12 cellular contexts compared by ENCODE assay signal in the genomic region with DNA sequence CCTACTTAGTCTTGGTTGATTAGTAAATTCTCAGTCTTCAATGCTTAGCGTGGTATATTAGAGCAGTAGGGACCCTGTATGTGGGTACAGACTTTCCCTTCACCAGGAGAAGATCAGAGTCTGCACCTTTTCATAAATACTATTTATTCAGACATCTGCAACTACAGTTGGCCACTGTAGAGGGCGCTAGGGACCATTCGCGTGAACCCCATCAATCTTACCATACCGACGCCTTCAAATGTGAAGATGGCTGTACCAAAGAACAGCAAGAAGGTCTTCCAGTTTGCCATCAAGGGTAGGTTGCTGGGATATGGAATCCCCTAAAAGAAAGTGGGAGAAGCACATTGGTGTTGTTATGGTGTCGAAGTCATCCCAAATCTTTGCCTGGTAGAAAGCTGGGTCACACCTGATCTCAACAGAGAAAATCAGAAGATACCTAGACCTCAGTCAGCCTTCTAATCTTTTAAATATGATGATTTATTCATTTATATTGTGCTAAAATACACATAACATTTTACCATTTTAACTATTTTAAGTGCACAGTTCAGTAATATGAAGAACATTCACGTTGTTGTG. TPM values are rescaled to one million over a fixed set of nuclear protein-coding genes. Genes with fewer than 3 reads are reported as not detected.
DNase-seq lines count a peak whose midpoint lies in the region; ATAC-seq and TF ChIP-seq lines count a peak whose summit lies in the region.
"Had no signal": no experiment of that assay in that cellular context is flagged by ENCODE, and none has a peak within 500 bp of the region (broad histone marks: within the 10 kb centered on the region; RNA-seq: fewer than 3 reads in every experiment).

No MANE protein-coding gene starts in this region.

- H3K9me3 Mint-ChIP-seq in WTC11 (peaks cover 4% of the 10 kb centered on the region; the same call in 1 of the 2 replicates), mesothelial cell of epicardium (peaks cover 6% of the 10 kb centered on the region)
- H3K9me3 Mint-ChIP-seq: stimulated activated naive B cell treated with anti-CD40 and anti-IgM and Interleukin-4, amounts not matched to agents 10 μg/mL and 1 μg/mL and 100 μg/mL, for 72 hours had no signal

- DNase-seq in NCI-H748 (lab: John Stamatoyannopoulos, UW; ENCODE audit: unreplicated experiment): peak; percentile 10
- no peak for DNase-seq in NCI-H748 treated with DMSO at 0.1 percent for 48 hours (lab: John Stamatoyannopoulos, UW)
- DNase-seq in WTC11 (ENCODE audit: low spot score): peak; percentile 36
- no peak for DNase-seq in mesothelial cell of epicardium (ENCODE audit: low spot score in 2 of 2, unreplicated experiment in 2 of 2)
- DNase-seq in colonic mucosa: no peak
- no peak for DNase-seq in left lobe of liver (ENCODE audit: low spot score)
- DNase-seq: NCI-H1105; stimulated activated naive B cell treated with anti-CD40 and anti-IgM and Interleukin-4, amounts not matched to agents 10 μg/mL and 1 μg/mL and 100 μg/mL, for 72 hours had no signal

- intact Hi-C loops in colonic mucosa (cut with DNase I): no loop called here

- H3K4me3 ChIP-seq in colonic mucosa: no peak overlapping the region
- H3K4me3 ChIP-seq: SK-N-MC, skin epidermis had no signal

- peak; percentile 59 for ATAC-seq in HG02610 (IDR thresholded peaks at IDR 0.05; ENCODE audit: unreplicated experiment)
- peak; percentile 62 for ATAC-seq in WTC11
- ATAC-seq in GM21423 (IDR thresholded peaks at IDR 0.05; ENCODE audit: unreplicated experiment): no peak
- ATAC-seq in left lobe of liver: no peak
- ATAC-seq: stimulated activated naive B cell treated with anti-CD40 and anti-IgM and Interleukin-4, amounts not matched to agents 10 μg/mL and 1 μg/mL and 100 μg/mL, for 72 hours had no signal

- H3K27me3 Mint-ChIP-seq in WTC11 (ENCODE audit: low read depth) (peaks cover 8% of the 10 kb centered on the region), mesothelial cell of epicardium (ENCODE audit: low read depth) (no peaks in the 10 kb centered on the region)
- H3K27me3 Mint-ChIP-seq: stimulated activated naive B cell treated with anti-CD40 and anti-IgM and Interleukin-4, amounts not matched to agents 10 μg/mL and 1 μg/mL and 100 μg/mL, for 72 hours had no signal

- TF ChIP-seq CTCF in WTC11 (IDR thresholded peaks at IDR 0.05) (peak; percentile 62), mesothelial cell of epicardium (IDR thresholded peaks at IDR 0.05; ENCODE audit: unreplicated experiment) (no peak), colonic mucosa (IDR thresholded peaks at IDR 0.05) (no peak)

- no peak overlapping the region for H3K27ac ChIP-seq in colonic mucosa
- H3K27ac ChIP-seq: SK-N-MC, skin epidermis had no signal

- H3K4me1 Mint-ChIP-seq in WTC11 (peaks cover 8% of the 10 kb centered on the region), mesothelial cell of epicardium (peaks cover 36% of the 10 kb centered on the region)

- H3K27ac Mint-ChIP-seq in WTC11 (no peak overlapping the region), mesothelial cell of epicardium (peak overlapping the region; percentile 94)
- H3K27ac Mint-ChIP-seq: stimulated activated naive B cell treated with anti-CD40 and anti-IgM and Interleukin-4, amounts not matched to agents 10 μg/mL and 1 μg/mL and 100 μg/mL, for 72 hours had no signal

- H3K4me3 Mint-ChIP-seq in WTC11 (no peak overlapping the region), mesothelial cell of epicardium (no peak overlapping the region)
- H3K4me3 Mint-ChIP-seq: stimulated activated naive B cell treated with anti-CD40 and anti-IgM and Interleukin-4, amounts not matched to agents 10 μg/mL and 1 μg/mL and 100 μg/mL, for 72 hours had no signal

- H3K4me1 ChIP-seq in colonic mucosa: no peaks in the 10 kb centered on the region

- POLR2A ChIA-PET in WTC11 (lab: Charles Lee): no interaction called here

- H3K36me3 Mint-ChIP-seq in WTC11 (no peaks in the 10 kb centered on the region), mesothelial cell of epicardium (no peaks in the 10 kb centered on the region)

- no peaks in the 10 kb centered on the region for H3K36me3 ChIP-seq in colonic mucosa

- CTCF ChIA-PET in WTC11 (lab: Charles Lee): interaction anchor here (2.3 kb wide), 1 partner anchor 14 kb away, joined by 9 read pairs; no protein-coding TSS in a partner anchor

- H3K27me3 ChIP-seq in colonic mucosa: no peaks in the 10 kb centered on the region

- H3K9me3 ChIP-seq in colonic mucosa: no peaks in the 10 kb centered on the region

- H3K9ac ChIP-seq in colonic mucosa (ENCODE audit: low read depth in 2 of 2, low read length in 2 of 2): no peak overlapping the region

TF ChIP-seq in WTC11, 78 proteins besides CTCF, POLR2A, EP300 and RAD21:
- TF ChIP-seq, protein P1, sequence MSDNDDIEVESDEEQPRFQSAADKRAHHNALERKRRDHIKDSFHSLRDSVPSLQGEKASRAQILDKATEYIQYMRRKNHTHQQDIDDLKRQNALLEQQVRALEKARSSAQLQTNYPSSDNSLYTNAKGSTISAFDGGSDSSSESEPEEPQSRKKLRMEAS (CRISPR knock-in tag; IDR thresholded peaks at IDR 0.05): peak; percentile 39; the same call in 1 of the 2 replicates
- TF ChIP-seq, protein P2, sequence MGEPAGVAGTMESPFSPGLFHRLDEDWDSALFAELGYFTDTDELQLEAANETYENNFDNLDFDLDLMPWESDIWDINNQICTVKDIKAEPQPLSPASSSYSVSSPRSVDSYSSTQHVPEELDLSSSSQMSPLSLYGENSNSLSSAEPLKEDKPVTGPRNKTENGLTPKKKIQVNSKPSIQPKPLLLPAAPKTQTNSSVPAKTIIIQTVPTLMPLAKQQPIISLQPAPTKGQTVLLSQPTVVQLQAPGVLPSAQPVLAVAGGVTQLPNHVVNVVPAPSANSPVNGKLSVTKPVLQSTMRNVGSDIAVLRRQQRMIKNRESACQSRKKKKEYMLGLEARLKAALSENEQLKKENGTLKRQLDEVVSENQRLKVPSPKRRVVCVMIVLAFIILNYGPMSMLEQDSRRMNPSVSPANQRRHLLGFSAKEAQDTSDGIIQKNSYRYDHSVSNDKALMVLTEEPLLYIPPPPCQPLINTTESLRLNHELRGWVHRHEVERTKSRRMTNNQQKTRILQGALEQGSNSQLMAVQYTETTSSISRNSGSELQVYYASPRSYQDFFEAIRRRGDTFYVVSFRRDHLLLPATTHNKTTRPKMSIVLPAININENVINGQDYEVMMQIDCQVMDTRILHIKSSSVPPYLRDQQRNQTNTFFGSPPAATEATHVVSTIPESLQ (CRISPR knock-in tag; IDR thresholded peaks at IDR 0.05): no peak
- TF ChIP-seq, protein P3, sequence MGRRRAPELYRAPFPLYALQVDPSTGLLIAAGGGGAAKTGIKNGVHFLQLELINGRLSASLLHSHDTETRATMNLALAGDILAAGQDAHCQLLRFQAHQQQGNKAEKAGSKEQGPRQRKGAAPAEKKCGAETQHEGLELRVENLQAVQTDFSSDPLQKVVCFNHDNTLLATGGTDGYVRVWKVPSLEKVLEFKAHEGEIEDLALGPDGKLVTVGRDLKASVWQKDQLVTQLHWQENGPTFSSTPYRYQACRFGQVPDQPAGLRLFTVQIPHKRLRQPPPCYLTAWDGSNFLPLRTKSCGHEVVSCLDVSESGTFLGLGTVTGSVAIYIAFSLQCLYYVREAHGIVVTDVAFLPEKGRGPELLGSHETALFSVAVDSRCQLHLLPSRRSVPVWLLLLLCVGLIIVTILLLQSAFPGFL (CRISPR knock-in tag; IDR thresholded peaks at IDR 0.05; ENCODE audit: borderline replicate concordance): no peak
- TF ChIP-seq, protein P4, sequence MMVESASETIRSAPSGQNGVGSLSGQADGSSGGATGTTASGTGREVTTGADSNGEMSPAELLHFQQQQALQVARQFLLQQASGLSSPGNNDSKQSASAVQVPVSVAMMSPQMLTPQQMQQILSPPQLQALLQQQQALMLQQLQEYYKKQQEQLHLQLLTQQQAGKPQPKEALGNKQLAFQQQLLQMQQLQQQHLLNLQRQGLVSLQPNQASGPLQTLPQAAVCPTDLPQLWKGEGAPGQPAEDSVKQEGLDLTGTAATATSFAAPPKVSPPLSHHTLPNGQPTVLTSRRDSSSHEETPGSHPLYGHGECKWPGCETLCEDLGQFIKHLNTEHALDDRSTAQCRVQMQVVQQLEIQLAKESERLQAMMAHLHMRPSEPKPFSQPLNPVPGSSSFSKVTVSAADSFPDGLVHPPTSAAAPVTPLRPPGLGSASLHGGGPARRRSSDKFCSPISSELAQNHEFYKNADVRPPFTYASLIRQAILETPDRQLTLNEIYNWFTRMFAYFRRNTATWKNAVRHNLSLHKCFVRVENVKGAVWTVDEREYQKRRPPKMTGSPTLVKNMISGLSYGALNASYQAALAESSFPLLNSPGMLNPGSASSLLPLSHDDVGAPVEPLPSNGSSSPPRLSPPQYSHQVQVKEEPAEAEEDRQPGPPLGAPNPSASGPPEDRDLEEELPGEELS (CRISPR knock-in tag; IDR thresholded peaks at IDR 0.05): no peak
- TF ChIP-seq NR2C2 (CRISPR knock-in tag; IDR thresholded peaks at IDR 0.05) (no peak), GABPB1 (CRISPR knock-in tag; IDR thresholded peaks at IDR 0.05) (no peak)

RNA-seq across cellular contexts. Expression of a gene that starts 19.1 kb away (rescaled TPM):
- total RNA-seq in WTC11 (2021): not detected in 3 replicates
- not detected in 3 replicates for total RNA-seq in mesothelial cell of epicardium
- total RNA-seq in colonic mucosa: not detected
- not detected for total RNA-seq in left lobe of liver

RNA-seq across cellular contexts. Expression of a gene that starts 31.5 kb away (rescaled TPM):
- total RNA-seq in WTC11 (2021) (33.1 to 36.2 TPM (median 33.2 TPM) in 3 replicates), mesothelial cell of epicardium (41.8 to 42.9 TPM (median 42.7 TPM) in 3 replicates), colonic mucosa (10 to 100 TPM; 22.0 to 27.2 TPM), left lobe of liver (13.2 TPM)

Comparison
In these comparisons a context has a peak if more than half of its experiments do, and no peak if none do; other contexts are left out.
1. DNase-seq: peak in NCI-H748 (single experiment) and WTC11 (single experiment); none in NCI-H748 treated with DMSO at 0.1 percent for 48 hours (single experiment), mesothelial cell of epicardium (0 of 2), colonic mucosa (single experiment) and left lobe of liver (single experiment).
2. ATAC-seq: peak in HG02610 (single experiment) and WTC11 (single experiment); none in GM21423 (single experiment) and left lobe of liver (single experiment).